24 cellular contexts compared by ENCODE assay signal in the genomic region with DNA sequence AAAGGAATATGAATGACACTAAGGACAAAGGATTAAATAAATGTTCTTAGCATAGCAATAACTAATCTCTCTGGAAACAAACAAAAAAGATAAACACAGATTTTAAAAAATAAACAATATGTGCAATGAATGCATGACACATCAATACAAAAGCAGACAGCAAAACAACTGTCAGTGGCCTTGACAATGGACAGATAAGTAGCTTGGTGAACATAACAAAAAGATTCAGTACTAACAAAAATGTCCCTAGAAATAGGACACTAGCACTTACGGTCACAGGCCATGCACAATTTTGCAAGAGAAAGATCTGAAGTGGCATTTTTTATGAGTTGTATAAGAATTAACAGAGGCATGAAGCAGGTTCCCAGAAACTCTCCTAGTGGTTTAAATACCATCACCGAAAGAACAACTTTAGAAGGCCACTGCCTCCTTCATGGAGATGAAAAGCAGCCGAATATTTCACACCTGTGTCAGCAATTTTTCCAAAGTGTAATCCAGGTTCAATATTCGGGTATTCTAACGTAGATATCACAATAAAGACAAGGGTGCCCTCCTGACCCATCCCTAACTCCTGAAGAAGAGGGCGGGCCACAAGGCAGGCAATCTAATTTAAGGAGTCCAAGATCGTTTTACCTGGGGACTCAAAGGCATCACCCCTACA.
DNase-seq lines count a peak whose midpoint lies in the region; ATAC-seq and TF ChIP-seq lines count a peak whose summit lies in the region.
"Had no signal": no experiment of that assay in that cellular context is flagged by ENCODE, and none has a peak within 500 bp of the region (broad histone marks: within the 10 kb centered on the region; RNA-seq: fewer than 3 reads in every experiment).

No MANE protein-coding gene starts in this region.

- H3K36me3 ChIP-seq in OCI-LY1 (ENCODE audit: insufficient read depth, low read length): peaks cover 88% of the 10 kb centered on the region

- H3K4me2 ChIP-seq in OCI-LY1 (ENCODE audit: low read length): peak overlapping the region; percentile 81

- no peak for ATAC-seq in stimulated activated memory B cell treated with anti-CD40 and anti-IgM and Interleukin-4, amounts not matched to agents 10 μg/mL and 1 μg/mL and 100 μg/mL, for 72 hours
- no peak for ATAC-seq in GM21526 (IDR thresholded peaks at IDR 0.05; ENCODE audit: low FRiP score, unreplicated experiment)
- ATAC-seq: left colon had no signal

- no peaks in the 10 kb centered on the region for H3K27me3 ChIP-seq in OCI-LY1 (ENCODE audit: insufficient read depth, low read length)
- H3K27me3 ChIP-seq: esophagus muscularis mucosa, tibial artery had no signal

- H3K9me2 ChIP-seq in OCI-LY1 (ENCODE audit: low read depth, low read length): no peaks in the 10 kb centered on the region

- peak; percentile 16 for DNase-seq in DMS53 (lab: John Stamatoyannopoulos, UW)
- no peak for DNase-seq in DMS53 treated with DMSO at 0.1 percent for 48 hours (lab: John Stamatoyannopoulos, UW; ENCODE audit: unreplicated experiment)
- peak; percentile 72 for DNase-seq in fibroblast of villous mesenchyme (ENCODE audit: low read depth)
- DNase-seq in pons (ENCODE audit: low spot score): peak; percentile 61
- no peak for DNase-seq in stimulated activated naive CD4-positive, alpha-beta T cell (lab: John Stamatoyannopoulos, UW)
- DNase-seq: activated B cell treated with CpG ODN at 0.5 μM for 24 hours; activated CD4-positive, alpha-beta memory T cell treated with anti-CD3 and anti-CD28 coated beads for 36 hours; caudate nucleus; effector CD4-positive, alpha-beta T cell; HCEC 1CT; left colon; MV-4-11; NCI-H1694 treated with DMSO at 0.1 percent for 48 hours; NCI-H226; NCI-H82; nucleus accumbens; retina; tibial artery had no signal

- no peaks in the 10 kb centered on the region for H3K9me3 ChIP-seq in OCI-LY1 (ENCODE audit: low read length)
- H3K9me3 ChIP-seq: esophagus muscularis mucosa, tibial artery had no signal

- H3F3A ChIP-seq in OCI-LY1 (ENCODE audit: insufficient read depth, low read length): no peaks in the 10 kb centered on the region; the same call in 1 of the 2 replicates

- H3K27me3 Mint-ChIP-seq in stimulated activated memory B cell treated with anti-CD40 and anti-IgM and Interleukin-4, amounts not matched to agents 10 μg/mL and 1 μg/mL and 100 μg/mL, for 72 hours: no peaks in the 10 kb centered on the region
- H3K27me3 Mint-ChIP-seq: activated B cell treated with CpG ODN at 0.5 μM for 24 hours; activated CD4-positive, alpha-beta memory T cell treated with anti-CD3 and anti-CD28 coated beads for 36 hours had no signal

- peak overlapping the region; percentile 39 for H3K27ac ChIP-seq in OCI-LY1 (ENCODE audit: low read depth, low read length, poor library complexity, severe bottlenecking)
- H3K27ac ChIP-seq: 22Rv1, SK-N-MC, tibial artery had no signal

- H3K9ac ChIP-seq in OCI-LY1 (ENCODE audit: low read length): peak overlapping the region; percentile 33; the same call in 1 of the 2 replicates

- no peaks in the 10 kb centered on the region for H3K9me3 Mint-ChIP-seq in stimulated activated memory B cell treated with anti-CD40 and anti-IgM and Interleukin-4, amounts not matched to agents 10 μg/mL and 1 μg/mL and 100 μg/mL, for 72 hours
- H3K9me3 Mint-ChIP-seq: activated B cell treated with CpG ODN at 0.5 μM for 24 hours; activated CD4-positive, alpha-beta memory T cell treated with anti-CD3 and anti-CD28 coated beads for 36 hours had no signal

- peaks cover 99% of the 10 kb centered on the region for H3K79me2 ChIP-seq in OCI-LY1 (ENCODE audit: insufficient read depth, low read length)

- H3K4me3 ChIP-seq in OCI-LY1 (ENCODE audit: low read depth, low read length, poor library complexity, severe bottlenecking) (peak overlapping the region; percentile 46), fibroblast of villous mesenchyme (ENCODE audit: low read depth, low read length) (no peak overlapping the region)
- H3K4me3 ChIP-seq: esophagus muscularis mucosa, SK-N-MC, tibial artery had no signal

- no peak overlapping the region for H3K27ac Mint-ChIP-seq in stimulated activated memory B cell treated with anti-CD40 and anti-IgM and Interleukin-4, amounts not matched to agents 10 μg/mL and 1 μg/mL and 100 μg/mL, for 72 hours

- no peaks in the 10 kb centered on the region; the same call in 1 of the 2 replicates for H4K20me1 ChIP-seq in OCI-LY1 (ENCODE audit: insufficient read depth, low read length)

- H3K4me1 ChIP-seq in OCI-LY1 (ENCODE audit: insufficient read depth, low read length, severe bottlenecking): peaks cover 93% of the 10 kb centered on the region

- TF ChIP-seq CTCF in OCI-LY1 (IDR thresholded peaks at IDR 0.05; ENCODE audit: low read length): no peak
- TF ChIP-seq CTCF in fibroblast of villous mesenchyme (IDR thresholded peaks at IDR 0.05; ENCODE audit: insufficient read depth, low read depth, low read length): no peak

- no peak overlapping the region for H3K4me3 Mint-ChIP-seq in stimulated activated memory B cell treated with anti-CD40 and anti-IgM and Interleukin-4, amounts not matched to agents 10 μg/mL and 1 μg/mL and 100 μg/mL, for 72 hours
- H3K4me3 Mint-ChIP-seq: activated B cell treated with CpG ODN at 0.5 μM for 24 hours; activated CD4-positive, alpha-beta memory T cell treated with anti-CD3 and anti-CD28 coated beads for 36 hours had no signal

- no peak overlapping the region for H2AFZ ChIP-seq in OCI-LY1 (ENCODE audit: low read length)

- H3K4me1 Mint-ChIP-seq in stimulated activated memory B cell treated with anti-CD40 and anti-IgM and Interleukin-4, amounts not matched to agents 10 μg/mL and 1 μg/mL and 100 μg/mL, for 72 hours: peaks cover 86% of the 10 kb centered on the region

- H3K36me3 Mint-ChIP-seq in stimulated activated memory B cell treated with anti-CD40 and anti-IgM and Interleukin-4, amounts not matched to agents 10 μg/mL and 1 μg/mL and 100 μg/mL, for 72 hours: peaks cover 45% of the 10 kb centered on the region

Comparison
In these comparisons a context has a peak if more than half of its experiments do, and no peak if none do; other contexts are left out.
1. DNase-seq: peak in DMS53 (single experiment), fibroblast of villous mesenchyme (single experiment) and pons (single experiment); none in DMS53 treated with DMSO at 0.1 percent for 48 hours (single experiment) and stimulated activated naive CD4-positive, alpha-beta T cell (0 of 6).